Comparison of ENCODE assay signal across 17 cellular contexts in genomic region chr20:57573893-57574292, GRCh38. TPM values are rescaled to one million over a fixed set of nuclear protein-coding genes. Genes with fewer than 3 reads are reported as not detected.
DNase-seq lines count a peak whose midpoint lies in the region; ATAC-seq, FAIRE-seq and TF ChIP-seq lines count a peak whose summit lies in the region.
"Had no signal": no experiment of that assay in that cellular context is flagged by ENCODE, and none has a peak within 500 bp of the region (broad histone marks: within the 10 kb centered on the region; RNA-seq: fewer than 3 reads in every experiment).

No MANE protein-coding gene starts in this region.

- DNase-seq in K562 (ENCODE audit: extremely low read depth in 1 of 4, low spot score in 3 of 4) (peak; percentile 50 to 74 (median 58)), nephron progenitor cell (no peak), middle frontal gyrus (ENCODE audit: extremely low spot score, low spot score) (no peak), nucleus accumbens (lab: John Stamatoyannopoulos, UW) (no peak), NCI-H524 (lab: John Stamatoyannopoulos, UW) (no peak)
- DNase-seq: activated CD8-positive, alpha-beta memory T cell treated with anti-CD3 and anti-CD28 coated beads, Interleukin-2, amount 50 U/mL, for 4 hours; dermis blood vessel endothelial cell; DMS153; stimulated activated CD4-positive, alpha-beta T cell treated with anti-CD3 and anti-CD28 coated beads, Interleukin-4, amount 100 ng/mL, for 1 hour; T-helper 9 cell had no signal

- intact Hi-C loops in K562 (cut with micrococcal nuclease): no loop called here

- no peak overlapping the region for H3K4me2 ChIP-seq in DOHH2 (ENCODE audit: low read length)
- no peak overlapping the region for H3K4me2 ChIP-seq in Loucy (ENCODE audit: low read depth, low read length, poor library complexity, severe bottlenecking)
- no peak overlapping the region for H3K4me2 ChIP-seq in K562 (ENCODE audit: insufficient read depth, low read length)

- H3K27ac Mint-ChIP-seq in nephron progenitor cell: no peak overlapping the region

- H3K79me2 ChIP-seq in DOHH2 (ENCODE audit: control insufficient read depth, low read length) (no peaks in the 10 kb centered on the region), Loucy (ENCODE audit: insufficient read depth, low read length) (no peaks in the 10 kb centered on the region), K562 (ENCODE audit: control insufficient read depth, insufficient read depth, low read length) (no peaks in the 10 kb centered on the region)

- in situ Hi-C loops in K562 (cut with MboI): no loop called here

- FAIRE-seq in K562 (lab: Jason Lieb, UNC): no peak
- FAIRE-seq: GM18507 had no signal

- no TSS peak for BruUV-seq in K562 (replicated peaks; lab: Mats Ljungman, UMichigan)

- H3K9me3 ChIP-seq in DOHH2 (ENCODE audit: control insufficient read depth, insufficient read depth, low read length): no peaks in the 10 kb centered on the region
- no peaks in the 10 kb centered on the region for H3K9me3 ChIP-seq in Loucy (ENCODE audit: insufficient read depth, low read depth, low read length)
- H3K9me3 ChIP-seq in K562 (replicated peaks; ENCODE audit: control insufficient read depth, insufficient read depth, low read depth, low read length): no peaks in the 10 kb centered on the region
- H3K9me3 ChIP-seq: prostate gland had no signal

- H3K9ac ChIP-seq in Loucy (ENCODE audit: low read depth, low read length, poor library complexity, severe bottlenecking): no peak overlapping the region
- H3K9ac ChIP-seq in K562 (ENCODE audit: insufficient read depth in 1 of 2, low read depth in 2 of 2, low read length in 2 of 2): no peak overlapping the region

- TF ChIP-seq CTCF in DOHH2 (IDR thresholded peaks at IDR 0.05; ENCODE audit: low read depth, low read length, poor library complexity, severe bottlenecking) (peak; percentile 56), Loucy (conservative IDR thresholded peaks at IDR 0.05; ENCODE audit: low read length) (peak; percentile 48), K562 (IDR thresholded peaks at IDR 0.05 in 2 of 3, conservative IDR thresholded peaks at IDR 0.05 in 1 of 3; ENCODE audit: insufficient read depth in 2 of 3, low read depth in 1 of 3, low read length in 3 of 3) (peak; percentile 58 to 78 (median 69)), nephron progenitor cell (IDR thresholded peaks at IDR 0.05) (peak; percentile 31)

- H3K36me3 Mint-ChIP-seq in nephron progenitor cell (ENCODE audit: low read depth): no peaks in the 10 kb centered on the region

- 14% methylated on average over 5 of the region's 5 CpGs for WGBS in K562 (ENCODE audit: insufficient coverage, low coverage, missing lambda C conversion rate)

- H3K9me2 ChIP-seq in DOHH2 (replicated peaks; ENCODE audit: control insufficient read depth, low read length) (no peaks in the 10 kb centered on the region), Loucy (replicated peaks; ENCODE audit: low read depth, low read length) (no peaks in the 10 kb centered on the region)

- POLR2A ChIA-PET in K562 (lab: Yijun Ruan, JAX): interaction anchor here (0.6 kb wide), 1 partner anchor 160 kb away, joined by 4 read pairs; no protein-coding TSS in a partner anchor

- peaks cover 53% of the 10 kb centered on the region for H3K4me1 Mint-ChIP-seq in nephron progenitor cell

- no peak overlapping the region for H3K4me3 Mint-ChIP-seq in nephron progenitor cell

- no peak for TF ChIP-seq EP300 in K562 (IDR thresholded peaks at IDR 0.05; ENCODE audit: low read length)

- H3K27ac ChIP-seq in DOHH2 (ENCODE audit: low read depth, low read length) (no peak overlapping the region), K562 (ENCODE audit: extremely low read depth, low read depth, low read length) (no peak overlapping the region)
- H3K27ac ChIP-seq: HL-60, prostate gland had no signal

- H3K36me3 ChIP-seq in DOHH2 (ENCODE audit: control insufficient read depth, low read length) (no peaks in the 10 kb centered on the region), Loucy (ENCODE audit: insufficient read depth, low read length) (no peaks in the 10 kb centered on the region), K562 (ENCODE audit: control insufficient read depth, insufficient read depth, low read length) (no peaks in the 10 kb centered on the region)
- H3K36me3 ChIP-seq: prostate gland had no signal

- TF ChIP-seq RAD21 in K562 (CRISPR knock-in tag; conservative IDR thresholded peaks at IDR 0.05 in 1 of 2, IDR thresholded peaks at IDR 0.05 in 1 of 2): peak in 1 of 2 experiments; percentile 20; a peak in 1 of 4 replicates

- H3K27me3 Mint-ChIP-seq in nephron progenitor cell (ENCODE audit: low read depth, poor library complexity): peaks cover 18% of the 10 kb centered on the region

- no peak overlapping the region for H2AFZ ChIP-seq in Loucy (ENCODE audit: low read length)
- H2AFZ ChIP-seq in K562 (ENCODE audit: low read depth, low read length): no peak overlapping the region

- no peaks in the 10 kb centered on the region for H4K20me1 ChIP-seq in DOHH2 (ENCODE audit: control insufficient read depth, insufficient read depth, low read depth, low read length)
- H4K20me1 ChIP-seq in Loucy (ENCODE audit: insufficient read depth, low read length, poor library complexity, severe bottlenecking): no peaks in the 10 kb centered on the region
- no peaks in the 10 kb centered on the region for H4K20me1 ChIP-seq in K562 (replicated peaks; ENCODE audit: control insufficient read depth, insufficient read depth, low read length)

- no peak for TF ChIP-seq POLR2A in K562 (conservative IDR thresholded peaks at IDR 0.05)

- H3K27me3 ChIP-seq in DOHH2 (ENCODE audit: control insufficient read depth, low read length) (peaks cover 49% of the 10 kb centered on the region), Loucy (ENCODE audit: insufficient read depth, low read length, poor library complexity, severe bottlenecking) (no peaks in the 10 kb centered on the region), K562 (ENCODE audit: control insufficient read depth in 2 of 2, insufficient read depth in 2 of 2, low read length in 2 of 2) (peaks cover 13 to 25% of the 10 kb centered on the region in 2 experiments; a peak in 3 of 5 replicates)

- H3K4me3 ChIP-seq in DOHH2 (ENCODE audit: low read length): no peak overlapping the region
- H3K4me3 ChIP-seq in Loucy (ENCODE audit: low read length, poor library complexity, severe bottlenecking): no peak overlapping the region
- no peak overlapping the region for H3K4me3 ChIP-seq in K562
- H3K4me3 ChIP-seq: prostate gland had no signal

- H3K9me1 ChIP-seq in K562 (ENCODE audit: control insufficient read depth, insufficient read depth, low read length): no peaks in the 10 kb centered on the region

- H3F3A ChIP-seq in DOHH2 (ENCODE audit: control insufficient read depth, insufficient read depth) (no peaks in the 10 kb centered on the region), Loucy (ENCODE audit: low read depth) (no peaks in the 10 kb centered on the region)

- peak; percentile 89 for ATAC-seq in K562
- ATAC-seq in HG03354 (IDR thresholded peaks at IDR 0.05; ENCODE audit: poor library complexity, severe bottlenecking, unreplicated experiment): no peak

- H3K4me1 ChIP-seq in DOHH2 (ENCODE audit: control insufficient read depth, low read length): no peaks in the 10 kb centered on the region
- no peaks in the 10 kb centered on the region for H3K4me1 ChIP-seq in Loucy (ENCODE audit: insufficient read depth, low read length, poor library complexity, severe bottlenecking)
- H3K4me1 ChIP-seq in K562 (replicated peaks in 1 of 2; ENCODE audit: control insufficient read depth in 2 of 2, insufficient read depth in 2 of 2, low read length in 2 of 2): peaks cover 15 to 16% of the 10 kb centered on the region in 2 experiments; a peak in 4 of 5 replicates
- H3K4me1 ChIP-seq: prostate gland had no signal

- no peaks in the 10 kb centered on the region for H3K9me3 Mint-ChIP-seq in nephron progenitor cell

- CTCF ChIA-PET in K562 (lab: Yijun Ruan, JAX; ENCODE audit: low intra/inter-chr PET ratio): no interaction called here

RNA-seq across cellular contexts. Expression of gene PCK1, which starts 13.0 kb away (rescaled TPM):
- total RNA-seq in K562 (2011; cell fraction: chromatin; rRNA removed; ENCODE audit: low replicate concordance): 0.70 and 2.3 TPM in 2 replicates
- total RNA-seq in K562 (2011; cell fraction: nucleolus; rRNA removed): 0.92 and 1.3 TPM in 2 replicates
- 0.38 and 1.2 TPM in 2 replicates for total RNA-seq in K562 (2011; cell fraction: nucleoplasm; rRNA removed)
- total RNA-seq in K562 (2014; rRNA removed) (0.05 and 0.16 TPM in 2 replicates), K562 (2014; rRNA removed; fragmentation: Illumina TruSeq; extraction: Trizol) (0.13 and 0.18 TPM in 2 replicates), K562 (2015; rRNA removed; fragmentation: Illumina TruSeq; extraction: Trizol) (0.29 and 0.30 TPM in 2 replicates), K562 (2021) (0.54 and 0.73 TPM in 2 replicates)
- polyA plus RNA-seq in K562 (2011; rRNA removed) (0.09 and 0.15 TPM in 2 replicates), K562 (2014; fragmentation: Illumina TruSeq; extraction: Trizol) (0.12 and 0.14 TPM in 2 replicates), K562 (2014; fragmentation: Nextera tagmentation; extraction: Ambion mirVana) (under 1 TPM; 0.10 to 0.15 TPM), K562 (2014; rRNA removed) (0.12 and 0.46 TPM in 2 replicates)
- polyA plus RNA-seq in K562 (2011; cell fraction: cytosol; rRNA removed): 0.04 and 0.48 TPM in 2 replicates
- polyA plus RNA-seq in K562 (2011; cell fraction: nucleus; rRNA removed): 0.90 and 1.5 TPM in 2 replicates
- polyA plus RNA-seq in K562 (2012): 0.14 and 0.21 TPM in 2 replicates
- 0.72 and 1.2 TPM in 2 replicates for polyA minus RNA-seq in K562 (2011; rRNA and poly(A)+ RNA removed)
- polyA minus RNA-seq in K562 (2011; cell fraction: cytosol; rRNA and poly(A)+ RNA removed): 1.2 TPM in 1 of 2 replicates, not detected in the other
- 0.67 and 1.1 TPM in 2 replicates for polyA minus RNA-seq in K562 (2011; cell fraction: nucleus; rRNA and poly(A)+ RNA removed)
- total RNA-seq: dermis blood vessel endothelial cell, lung microvascular endothelial cell had no signal

RNA-seq across cellular contexts. Expression of gene ZBP1, which starts 46.3 kb away (rescaled TPM):
- total RNA-seq in K562 (2011; cell fraction: chromatin; rRNA removed; ENCODE audit: low replicate concordance): not detected in 2 replicates
- not detected in 2 replicates for total RNA-seq in K562 (2011; cell fraction: nucleolus; rRNA removed)
- not detected in 2 replicates for total RNA-seq in K562 (2011; cell fraction: nucleoplasm; rRNA removed)
- total RNA-seq in K562 (2014; rRNA removed): not detected in 2 replicates
- total RNA-seq in K562 (2014; rRNA removed; fragmentation: Illumina TruSeq; extraction: Trizol): not detected in 2 replicates
- not detected in 2 replicates for total RNA-seq in K562 (2015; rRNA removed; fragmentation: Illumina TruSeq; extraction: Trizol)
- not detected in 2 replicates for total RNA-seq in K562 (2021)
- polyA plus RNA-seq in K562 (2011; rRNA removed): not detected in 2 replicates
- not detected in 2 replicates for polyA plus RNA-seq in K562 (2011; cell fraction: cytosol; rRNA removed)
- not detected in 2 replicates for polyA plus RNA-seq in K562 (2011; cell fraction: nucleus; rRNA removed)
- polyA plus RNA-seq in K562 (2012): not detected in 2 replicates
- not detected in 2 replicates for polyA plus RNA-seq in K562 (2014; fragmentation: Illumina TruSeq; extraction: Trizol)
- not detected for polyA plus RNA-seq in K562 (2014; fragmentation: Nextera tagmentation; extraction: Ambion mirVana)
- not detected in 2 replicates for polyA plus RNA-seq in K562 (2014; rRNA removed)
- not detected in 2 replicates for polyA minus RNA-seq in K562 (2011; rRNA and poly(A)+ RNA removed)
- polyA minus RNA-seq in K562 (2011; cell fraction: cytosol; rRNA and poly(A)+ RNA removed): not detected in 2 replicates
- polyA minus RNA-seq in K562 (2011; cell fraction: nucleus; rRNA and poly(A)+ RNA removed): not detected in 2 replicates
- total RNA-seq: dermis blood vessel endothelial cell, lung microvascular endothelial cell had no signal

RNA-seq across cellular contexts. Expression of gene CTCFL, which starts 49.0 kb away (rescaled TPM):
- total RNA-seq in K562 (2011; cell fraction: chromatin; rRNA removed; ENCODE audit: low replicate concordance): 102 and 125 TPM in 2 replicates
- total RNA-seq in K562 (2011; cell fraction: nucleolus; rRNA removed): 77.5 and 83.4 TPM in 2 replicates
- 85.3 and 118 TPM in 2 replicates for total RNA-seq in K562 (2011; cell fraction: nucleoplasm; rRNA removed)
- 120 and 126 TPM in 2 replicates for total RNA-seq in K562 (2014; rRNA removed)
- total RNA-seq in K562 (2014; rRNA removed; fragmentation: Illumina TruSeq; extraction: Trizol): 111 and 112 TPM in 2 replicates
- 80.9 and 89.1 TPM in 2 replicates for total RNA-seq in K562 (2015; rRNA removed; fragmentation: Illumina TruSeq; extraction: Trizol)
- total RNA-seq in K562 (2021): 122 and 124 TPM in 2 replicates
- 188 and 206 TPM in 2 replicates for polyA plus RNA-seq in K562 (2011; rRNA removed)
- 125 and 152 TPM in 2 replicates for polyA plus RNA-seq in K562 (2011; cell fraction: cytosol; rRNA removed)
- polyA plus RNA-seq in K562 (2011; cell fraction: nucleus; rRNA removed): 92.0 and 115 TPM in 2 replicates
- polyA plus RNA-seq in K562 (2012): 72.2 and 120 TPM in 2 replicates
- 137 and 177 TPM in 2 replicates for polyA plus RNA-seq in K562 (2014; fragmentation: Illumina TruSeq; extraction: Trizol)
- 10 to 100 TPM; 42.4 to 62.7 TPM for polyA plus RNA-seq in K562 (2014; fragmentation: Nextera tagmentation; extraction: Ambion mirVana)
- polyA plus RNA-seq in K562 (2014; rRNA removed): 100 and 122 TPM in 2 replicates
- polyA minus RNA-seq in K562 (2011; rRNA and poly(A)+ RNA removed): 265 and 279 TPM in 2 replicates
- polyA minus RNA-seq in K562 (2011; cell fraction: cytosol; rRNA and poly(A)+ RNA removed): 117 and 124 TPM in 2 replicates
- polyA minus RNA-seq in K562 (2011; cell fraction: nucleus; rRNA and poly(A)+ RNA removed): 39.4 and 86.3 TPM in 2 replicates
- total RNA-seq: dermis blood vessel endothelial cell, lung microvascular endothelial cell had no signal

Comparison
In these comparisons a context has a peak if more than half of its experiments do, and no peak if none do; other contexts are left out.
1. DNase-seq: peak in K562 (4 of 4); none in nephron progenitor cell (single experiment), middle frontal gyrus (single experiment), nucleus accumbens (0 of 56) and NCI-H524 (0 of 2).
2. Peak in every context shown above with its lines, with median percentiles within 50 percentile points of each other: CTCF ChIP-seq.